12 cellular contexts compared by ENCODE assay signal in the genomic region with DNA sequence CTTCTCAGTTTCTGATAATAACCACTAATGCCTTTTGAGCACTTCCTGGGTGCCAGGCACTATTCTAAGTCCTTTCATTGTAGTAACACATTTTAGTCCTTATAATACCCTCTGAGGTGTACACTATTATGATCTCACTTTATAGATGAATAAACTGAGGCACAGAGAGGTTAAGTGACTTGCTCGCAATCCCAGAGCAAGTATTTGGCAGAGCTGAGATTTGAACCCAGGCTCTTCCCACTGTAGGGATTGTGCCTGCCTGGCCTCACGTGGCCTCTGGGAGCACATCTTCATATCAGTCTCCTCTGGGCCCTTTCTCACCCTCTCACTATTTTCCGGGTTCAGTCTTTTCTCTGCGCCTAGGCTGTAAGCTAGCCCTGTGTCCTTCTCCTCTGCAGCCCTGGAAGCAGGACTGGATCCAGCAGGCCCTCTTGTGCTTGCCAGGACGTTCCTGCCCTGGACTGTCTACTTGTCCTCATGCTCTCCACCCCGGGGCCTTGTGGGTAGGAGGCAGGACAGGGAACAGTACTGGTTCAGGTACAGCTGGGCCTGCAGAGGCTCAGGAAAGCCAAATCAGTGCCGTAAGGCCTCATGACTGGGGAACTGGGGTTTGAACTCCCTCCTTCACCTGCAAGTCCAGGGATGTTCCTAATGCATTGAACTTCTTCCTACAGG.
"Had no signal": no experiment of that assay in that cellular context is flagged by ENCODE, and none has a peak within 500 bp of the region (broad histone marks: within the 10 kb centered on the region; RNA-seq: fewer than 3 reads in every experiment).

No MANE protein-coding gene starts in this region.

- H3K9me3 Mint-ChIP-seq: activated CD4-positive, alpha-beta memory T cell treated with anti-CD3 and anti-CD28 coated beads for 36 hours; activated T-cell treated with anti-CD3 and anti-CD28 coated beads, Interleukin-2, amount 50 U/mL, for 4 hours; neural progenitor cell; stimulated activated memory B cell treated with anti-CD40 and anti-IgM and Interleukin-4, amounts not matched to agents 10 μg/mL and 1 μg/mL and 100 μg/mL, for 72 hours had no signal

- ATAC-seq: activated T-cell treated with anti-CD3 and anti-CD28 coated beads, Interleukin-2, amount 50 U/mL, for 4 hours; foreskin keratinocyte; left lung; stimulated activated memory B cell treated with anti-CD40 and anti-IgM and Interleukin-4, amounts not matched to agents 10 μg/mL and 1 μg/mL and 100 μg/mL, for 72 hours had no signal

- H3K4me3 ChIP-seq: left lung, neural progenitor cell, smooth muscle cell, tibial artery had no signal

- H3K9ac ChIP-seq: neural progenitor cell, parathyroid adenoma had no signal

- H3K27ac Mint-ChIP-seq: activated CD4-positive, alpha-beta memory T cell treated with anti-CD3 and anti-CD28 coated beads for 36 hours; stimulated activated memory B cell treated with anti-CD40 and anti-IgM and Interleukin-4, amounts not matched to agents 10 μg/mL and 1 μg/mL and 100 μg/mL, for 72 hours had no signal

- H3K9me3 ChIP-seq: left lung, tibial artery had no signal

- DNase-seq: activated CD4-positive, alpha-beta memory T cell treated with anti-CD3 and anti-CD28 coated beads for 36 hours; activated CD4-positive, CD25-positive, alpha-beta regulatory T cell treated with anti-CD3 and anti-CD28 coated beads, Interleukin-2, amount 50 U/mL, for 72 hours; activated T-cell treated with anti-CD3 and anti-CD28 coated beads, Interleukin-2, amount 50 U/mL, for 4 hours; aorta; foreskin keratinocyte; left lung; midbrain; tibial artery had no signal

- H3K27ac ChIP-seq: foreskin keratinocyte, left lung, neural progenitor cell, parathyroid adenoma, tibial artery had no signal

- H3K79me2 ChIP-seq: parathyroid adenoma had no signal

- H3K36me3 ChIP-seq: left lung, neural progenitor cell, tibial artery had no signal

- H3K4me1 Mint-ChIP-seq: stimulated activated memory B cell treated with anti-CD40 and anti-IgM and Interleukin-4, amounts not matched to agents 10 μg/mL and 1 μg/mL and 100 μg/mL, for 72 hours had no signal

- H3K4me2 ChIP-seq: neural progenitor cell, smooth muscle cell had no signal

- H3K27me3 ChIP-seq: left lung, neural progenitor cell had no signal

- H2AFZ ChIP-seq: neural progenitor cell, parathyroid adenoma had no signal

- H3K4me3 Mint-ChIP-seq: activated CD4-positive, alpha-beta memory T cell treated with anti-CD3 and anti-CD28 coated beads for 36 hours; activated T-cell treated with anti-CD3 and anti-CD28 coated beads, Interleukin-2, amount 50 U/mL, for 4 hours; neural progenitor cell; stimulated activated memory B cell treated with anti-CD40 and anti-IgM and Interleukin-4, amounts not matched to agents 10 μg/mL and 1 μg/mL and 100 μg/mL, for 72 hours had no signal

- H3K36me3 Mint-ChIP-seq: activated CD4-positive, alpha-beta memory T cell treated with anti-CD3 and anti-CD28 coated beads for 36 hours; neural progenitor cell; stimulated activated memory B cell treated with anti-CD40 and anti-IgM and Interleukin-4, amounts not matched to agents 10 μg/mL and 1 μg/mL and 100 μg/mL, for 72 hours had no signal

- H3K4me1 ChIP-seq: foreskin keratinocyte, left lung, parathyroid adenoma, tibial artery had no signal
